27 cellular contexts compared by ENCODE assay signal in the genomic region with DNA sequence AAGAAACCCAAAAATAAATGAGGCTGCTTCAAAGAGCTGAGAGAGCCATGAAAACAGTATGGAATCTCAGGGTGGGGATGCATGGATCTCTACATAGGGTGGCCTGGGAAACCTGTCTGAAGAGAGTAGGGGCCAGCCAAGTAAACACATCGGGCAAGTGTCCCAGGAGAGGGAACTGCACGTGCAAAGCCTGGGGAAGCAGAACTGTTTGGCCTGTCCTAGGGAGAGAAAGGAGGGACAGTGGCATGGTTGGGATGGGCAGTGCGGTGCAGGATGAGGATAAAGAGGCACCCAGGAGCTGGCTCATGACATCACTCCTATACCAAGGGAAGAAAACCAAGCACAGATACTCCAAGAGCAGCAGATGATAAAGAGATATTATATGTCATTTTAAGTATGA.
"Had no signal": no experiment of that assay in that cellular context is flagged by ENCODE, and none has a peak within 500 bp of the region (broad histone marks: within the 10 kb centered on the region; RNA-seq: fewer than 3 reads in every experiment).

No MANE protein-coding gene starts in this region.

- H3K9me3 Mint-ChIP-seq: activated T-cell treated with anti-CD3 and anti-CD28 coated beads, Interleukin-2, amount 50 U/mL, for 4 hours; activated T-helper 17 cell treated with anti-CD3 and anti-CD28 coated beads, Interleukin-2, amount 50 U/mL, for 72 hours; neural progenitor cell had no signal

- H3K27ac Mint-ChIP-seq: activated CD8-positive, alpha-beta T cell treated with anti-CD3 and anti-CD28 coated beads for 36 hours; effector memory CD8-positive, alpha-beta T cell; neural progenitor cell had no signal

- H3K4me3 Mint-ChIP-seq: activated CD8-positive, alpha-beta T cell treated with anti-CD3 and anti-CD28 coated beads for 36 hours; activated T-cell treated with anti-CD3 and anti-CD28 coated beads, Interleukin-2, amount 50 U/mL, for 4 hours; activated T-helper 17 cell treated with anti-CD3 and anti-CD28 coated beads, Interleukin-2, amount 50 U/mL, for 72 hours; effector memory CD8-positive, alpha-beta T cell; immature natural killer cell; naive thymus-derived CD8-positive, alpha-beta T cell; neural progenitor cell; T-helper 17 cell had no signal

- H3K27me3 Mint-ChIP-seq: activated CD8-positive, alpha-beta T cell treated with anti-CD3 and anti-CD28 coated beads for 36 hours; activated T-helper 17 cell treated with anti-CD3 and anti-CD28 coated beads, Interleukin-2, amount 50 U/mL, for 72 hours; effector memory CD8-positive, alpha-beta T cell; naive thymus-derived CD8-positive, alpha-beta T cell; T-helper 17 cell had no signal

- H3K9me3 ChIP-seq: breast epithelium, colonic mucosa, heart left ventricle, right lobe of liver, upper lobe of right lung had no signal

- DNase-seq: activated CD4-positive, alpha-beta T cell treated with anti-CD3 and anti-CD28 coated beads for 1 hour; activated CD4-positive, alpha-beta T cell treated with anti-CD3 and anti-CD28 coated beads, Interleukin-2, amount 50 U/mL, for 1 hour; activated CD8-positive, alpha-beta T cell treated with anti-CD3 and anti-CD28 coated beads for 36 hours; activated gamma-delta T cell treated with Interleukin-2 at 50 U/mL for 16 hours; activated naive CD4-positive, alpha-beta T cell treated with anti-CD3 and anti-CD28 coated beads, Interleukin-2, amount 50 U/mL, for 16 hours; activated T-cell treated with anti-CD3 and anti-CD28 coated beads, Interleukin-2, amount 50 U/mL, for 4 hours; amniotic stem cell; colonic mucosa; effector memory CD8-positive, alpha-beta T cell; foreskin fibroblast; heart left ventricle; immature natural killer cell; kidney; left colon; naive thymus-derived CD8-positive, alpha-beta T cell; right lobe of liver; stimulated activated CD4-positive, alpha-beta T cell treated with anti-CD3 and anti-CD28 coated beads, Interleukin-12 subunit alpha, Interleukin-12 subunit beta, amount 100 ng/mL, for 4 hours; stimulated activated CD4-positive, alpha-beta T cell treated with anti-CD3 and anti-CD28 coated beads, Interleukin-4, amount 100 ng/mL, for 1 hour; stimulated activated naive CD8-positive, alpha-beta T cell treated with anti-CD3 and anti-CD28 coated beads, Interleukin-15, Interleukin-2, amounts not matched to agents 100 U/mL and 50 U/mL, for 24 hours; T-helper 17 cell; T1000; upper lobe of right lung had no signal

- H3K4me3 ChIP-seq: breast epithelium, colonic mucosa, heart left ventricle, neural progenitor cell, right lobe of liver, skin epidermis, upper lobe of right lung had no signal

- H3K27ac ChIP-seq: breast epithelium, colonic mucosa, heart left ventricle, neural progenitor cell, right lobe of liver, skin epidermis, upper lobe of right lung had no signal

- H3K36me3 ChIP-seq: breast epithelium, colonic mucosa, neural progenitor cell, right lobe of liver had no signal

- ATAC-seq: activated CD8-positive, alpha-beta T cell treated with anti-CD3 and anti-CD28 coated beads for 36 hours; activated T-cell treated with anti-CD3 and anti-CD28 coated beads, Interleukin-2, amount 50 U/mL, for 4 hours; activated T-helper 17 cell treated with anti-CD3 and anti-CD28 coated beads, Interleukin-2, amount 50 U/mL, for 72 hours; effector memory CD8-positive, alpha-beta T cell; esophagus mucosa; left colon; naive thymus-derived CD8-positive, alpha-beta T cell; stimulated activated naive CD8-positive, alpha-beta T cell treated with anti-CD3 and anti-CD28 coated beads, Interleukin-15, Interleukin-2, amounts not matched to agents 100 U/mL and 50 U/mL, for 24 hours; T-helper 17 cell; upper lobe of right lung had no signal

- H3K4me1 ChIP-seq: breast epithelium, colonic mucosa, upper lobe of right lung had no signal

- H3K27me3 ChIP-seq: breast epithelium, colonic mucosa, heart left ventricle, neural progenitor cell, right lobe of liver, upper lobe of right lung had no signal
